Comparison of ENCODE assay signal across 1 cellular context in genomic region chr6:118650500-118651281, GRCh38.
TF ChIP-seq lines count a peak whose summit lies in the region.

No MANE protein-coding gene starts in this region.

TF ChIP-seq in HepG2, 621 proteins besides CTCF, POLR2A, EP300 and RAD21 (continued from another document and continues in another):
- TF ChIP-seq ZBTB10 (CRISPR knock-in tag; IDR thresholded peaks at IDR 0.05; ENCODE audit: borderline replicate concordance) (no peak; the same call in 1 of the 2 replicates), UBTF (CRISPR knock-in tag; IDR thresholded peaks at IDR 0.05) (no peak), ZBTB21 (CRISPR knock-in tag; IDR thresholded peaks at IDR 0.05) (no peak), ZNF704 (CRISPR knock-in tag; IDR thresholded peaks at IDR 0.05; ENCODE audit: borderline replicate concordance) (no peak; the same call in 1 of the 2 replicates), CREBL2 (CRISPR knock-in tag; IDR thresholded peaks at IDR 0.05; ENCODE audit: borderline replicate concordance) (no peak), SNAPC2 (CRISPR knock-in tag; IDR thresholded peaks at IDR 0.05) (no peak), GABPB1 (CRISPR knock-in tag; IDR thresholded peaks at IDR 0.05) (peak; percentile 54; the same call in 1 of the 2 replicates), THAP11 (CRISPR knock-in tag; IDR thresholded peaks at IDR 0.05) (0 out of 2 replicates have a peak, but pooled peaks have one; percentile 30), PHB2 (IDR thresholded peaks at IDR 0.05; ENCODE audit: partially characterized antibody) (no peak), FOXO4 (CRISPR knock-in tag; conservative IDR thresholded peaks at IDR 0.05) (no peak), MYPOP (CRISPR knock-in tag; IDR thresholded peaks at IDR 0.05) (0 out of 2 replicates have a peak, but pooled peaks have one; percentile 48), ZBTB3 (CRISPR knock-in tag; IDR thresholded peaks at IDR 0.05; ENCODE audit: borderline replicate concordance, low read depth) (no peak), BRF2 (CRISPR knock-in tag; IDR thresholded peaks at IDR 0.05) (no peak), ZFP36 (IDR thresholded peaks at IDR 0.05; ENCODE audit: borderline replicate concordance, low read depth, low read length, partially characterized antibody) (no peak), ISX (CRISPR knock-in tag; conservative IDR thresholded peaks at IDR 0.05) (no peak), SMAD1 (CRISPR knock-in tag; IDR thresholded peaks at IDR 0.05; ENCODE audit: borderline replicate concordance, low read depth) (0 out of 2 replicates have a peak, but pooled peaks have one; percentile 10), TEF (CRISPR knock-in tag; IDR thresholded peaks at IDR 0.05) (no peak), ZNF770 (CRISPR knock-in tag; IDR thresholded peaks at IDR 0.05) (peak; percentile 48; the same call in 1 of the 2 replicates), CEBPG (CRISPR knock-in tag; IDR thresholded peaks at IDR 0.05) (0 out of 2 replicates have a peak, but pooled peaks have one; percentile 9), HIC2 (CRISPR knock-in tag; IDR thresholded peaks at IDR 0.05; ENCODE audit: low read depth) (no peak), SSRP1 (CRISPR knock-in tag; IDR thresholded peaks at IDR 0.05) (no peak), ERF (CRISPR knock-in tag; IDR thresholded peaks at IDR 0.05) (no peak), ZNF747 (CRISPR knock-in tag; IDR thresholded peaks at IDR 0.05; ENCODE audit: borderline replicate concordance) (no peak; the same call in none of the 2 replicates), ATRX (CRISPR knock-in tag; IDR thresholded peaks at IDR 0.05; ENCODE audit: borderline replicate concordance) (no peak), ZBTB44 (CRISPR knock-in tag; IDR thresholded peaks at IDR 0.05) (no peak), MXD3 (CRISPR knock-in tag; IDR thresholded peaks at IDR 0.05) (peak; percentile 55; the same call in 1 of the 2 replicates), BHLHE40 (IDR thresholded peaks at IDR 0.05; ENCODE audit: low read length) (no peak), ZNF549 (CRISPR knock-in tag; IDR thresholded peaks at IDR 0.05) (no peak), GTF2F1 (IDR thresholded peaks at IDR 0.05; ENCODE audit: low read length) (no peak), ZBTB2 (CRISPR knock-in tag; IDR thresholded peaks at IDR 0.05; ENCODE audit: low read depth) (no peak), SALL1 (CRISPR knock-in tag; IDR thresholded peaks at IDR 0.05) (no peak), THRA (CRISPR knock-in tag; IDR thresholded peaks at IDR 0.05; ENCODE audit: borderline replicate concordance) (no peak), DBP (CRISPR knock-in tag; IDR thresholded peaks at IDR 0.05; ENCODE audit: not compliant biosample characterization) (no peak), HNRNPLL (IDR thresholded peaks at IDR 0.05; ENCODE audit: low read depth, low read length, poor library complexity, severe bottlenecking) (peak; percentile 64)
